Comparison of ENCODE assay signal across 1 cellular context in genomic region chr12:53094796-53095595, GRCh38.
TF ChIP-seq lines count a peak whose summit lies in the region.

No MANE protein-coding gene starts in this region.

TF ChIP-seq in K562, 482 proteins besides CTCF, POLR2A, EP300 and RAD21:
- TF ChIP-seq ZNF146 (CRISPR knock-in tag; IDR thresholded peaks at IDR 0.05; ENCODE audit: unreplicated experiment), result peak; percentile 70
